In the genomic region with DNA sequence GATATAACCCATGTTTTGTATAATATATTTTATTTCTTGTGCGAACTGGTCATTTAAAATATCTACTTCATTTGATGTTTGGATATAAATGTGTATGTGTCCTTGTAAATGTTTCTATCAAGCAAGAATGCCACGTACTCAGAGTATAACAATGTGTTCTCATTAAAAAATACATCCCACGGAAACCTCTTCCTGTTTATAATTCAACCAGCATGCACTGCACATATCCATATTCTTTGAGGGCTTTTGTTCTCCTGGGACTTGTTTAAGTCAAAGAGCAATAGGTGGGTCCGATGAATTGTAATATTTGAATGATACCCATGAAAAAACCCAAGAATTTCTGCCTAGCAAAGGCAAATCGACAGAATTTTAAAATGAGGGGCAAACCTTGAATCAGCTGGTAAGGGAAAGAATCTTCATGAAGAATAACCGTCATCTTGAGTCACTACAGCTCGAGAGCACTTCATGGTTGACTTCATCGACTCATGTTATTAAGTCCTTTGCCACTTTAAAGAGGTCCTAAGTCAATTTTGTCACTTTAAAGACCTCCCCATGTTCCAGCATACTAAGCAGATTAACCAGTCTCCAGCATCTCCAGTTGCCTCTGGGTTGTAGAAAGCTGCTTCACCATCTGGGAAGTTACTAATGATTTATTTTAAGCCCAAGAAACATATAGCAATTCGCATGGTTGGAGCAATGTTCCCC, we compare ENCODE assay signal across 14 cellular contexts.
DNase-seq lines count a peak whose midpoint lies in the region; ATAC-seq and TF ChIP-seq lines count a peak whose summit lies in the region.
"Had no signal": no experiment of that assay in that cellular context is flagged by ENCODE, and none has a peak within 500 bp of the region (broad histone marks: within the 10 kb centered on the region; RNA-seq: fewer than 3 reads in every experiment).

No MANE protein-coding gene starts in this region.

- no peak for ATAC-seq in GM21529 (IDR thresholded peaks at IDR 0.05; ENCODE audit: unreplicated experiment)
- no peak for ATAC-seq in GM19328 (IDR thresholded peaks at IDR 0.05; ENCODE audit: unreplicated experiment)
- ATAC-seq: CD8-positive, alpha-beta T cell had no signal

- no peak overlapping the region for H3K4me3 ChIP-seq in SJSA1
- no peak overlapping the region for H3K4me3 ChIP-seq in fibroblast of pulmonary artery (replicated peaks; ENCODE audit: low read depth, low read length)

- DNase-seq in NCI-H82 (lab: John Stamatoyannopoulos, UW) (peak; percentile 33), NCI-H82 treated with DMSO at 0.1 percent for 48 hours (lab: John Stamatoyannopoulos, UW; ENCODE audit: unreplicated experiment) (no peak), SJSA1 (ENCODE audit: low read depth in 1 of 2, low spot score in 2 of 2) (peak in 1 of 2 experiments; percentile 57), fibroblast of pulmonary artery (ENCODE audit: low read depth) (peak; percentile 18), HUDEP-2 (lab: John Stamatoyannopoulos, UW; ENCODE audit: unreplicated experiment in 76 of 76) (no peak), SHP77 treated with DMSO at 0.1 percent for 48 hours (lab: John Stamatoyannopoulos, UW) (no peak)
- DNase-seq: CD8-positive, alpha-beta T cell; DMS79 treated with DMSO at 0.1 percent for 48 hours; GF-D8; NCI-H187 treated with DMSO at 0.1 percent for 48 hours; NCI-H526 treated with DMSO at 0.1 percent for 48 hours had no signal

- TF ChIP-seq CTCF in fibroblast of pulmonary artery (IDR thresholded peaks at IDR 0.05; ENCODE audit: low read length, missing control alignments), result no peak

- no peaks in the 10 kb centered on the region for H3K27me3 ChIP-seq in SJSA1 (replicated peaks)

- peaks cover 28% of the 10 kb centered on the region for H3K4me1 ChIP-seq in SJSA1 (replicated peaks)

- no peaks in the 10 kb centered on the region for H3K9me3 ChIP-seq in SJSA1 (replicated peaks)

- H3K36me3 ChIP-seq in SJSA1, result no peaks in the 10 kb centered on the region

- H3K27ac ChIP-seq in SJSA1, result peak overlapping the region; percentile 83
- H3K27ac ChIP-seq: 22Rv1 had no signal

Comparison
In these comparisons a context has a peak if more than half of its experiments do, and no peak if none do; other contexts are left out.
1. DNase-seq: peak in NCI-H82 (single experiment) and fibroblast of pulmonary artery (single experiment); none in NCI-H82 treated with DMSO at 0.1 percent for 48 hours (single experiment), HUDEP-2 (0 of 76) and SHP77 treated with DMSO at 0.1 percent for 48 hours (single experiment).